ENCODE assay signal across 27 cellular contexts in genomic region chr5:42848545-42848944, GRCh38.
"Had no signal": no experiment of that assay in that cellular context is flagged by ENCODE, and none has a peak within 500 bp of the region (broad histone marks: within the 10 kb centered on the region; RNA-seq: fewer than 3 reads in every experiment).

No MANE protein-coding gene starts in this region.

- H3K27me3 Mint-ChIP-seq: dendritic cell treated with granulocyte-macrophage colony-stimulating factor and Interleukin-4, amounts not matched to agents 40 ng/mL and 50 ng/mL, for 4 days had no signal

- H3K36me3 ChIP-seq: esophagus squamous epithelium, gastrocnemius medialis, heart right ventricle, left lung, lower lobe of right lung had no signal

- H3K27me3 ChIP-seq: esophagus squamous epithelium, gastrocnemius medialis, heart right ventricle, left lung had no signal

- FAIRE-seq: endometrium, islet of Langerhans, keratinocyte had no signal

- H3K9me3 ChIP-seq: esophagus squamous epithelium, gastrocnemius medialis, left lung, lower lobe of right lung, mucosa of descending colon had no signal

- H3K36me3 Mint-ChIP-seq: mesothelial cell of epicardium, naive B cell had no signal

- H3K27ac Mint-ChIP-seq: dendritic cell treated with granulocyte-macrophage colony-stimulating factor and Interleukin-4, amounts not matched to agents 40 ng/mL and 50 ng/mL, for 4 days; effector memory CD8-positive, alpha-beta T cell; endodermal cell; mesothelial cell of epicardium; naive B cell had no signal

- H3K4me3 Mint-ChIP-seq: dendritic cell treated with granulocyte-macrophage colony-stimulating factor and Interleukin-4, amounts not matched to agents 40 ng/mL and 50 ng/mL, for 4 days; effector memory CD8-positive, alpha-beta T cell; endodermal cell; mesothelial cell of epicardium; naive B cell had no signal

- ATAC-seq: effector memory CD8-positive, alpha-beta T cell; esophagus mucosa; gastrocnemius medialis; heart right ventricle; left cardiac atrium; left lung; left ventricle myocardium superior; lower lobe of right lung; mucosa of descending colon had no signal

- H3K27ac ChIP-seq: epithelial cell of prostate, esophagus squamous epithelium, gastrocnemius medialis, heart right ventricle, lower lobe of right lung had no signal

- H3K4me1 Mint-ChIP-seq: naive B cell had no signal

- DNase-seq: cortex of kidney; effector CD8-positive, alpha-beta T cell; effector memory CD8-positive, alpha-beta T cell; endodermal cell; erythroblast; esophagus squamous epithelium; foreskin fibroblast; foreskin melanocyte; gastrocnemius medialis; glutamatergic neuron; head of caudate nucleus; heart right ventricle; hippocampal formation; left cardiac atrium; left lung; left ventricle myocardium superior; lower lobe of right lung; mesenchymal stem cell; mucosa of descending colon; naive B cell had no signal

- H3K9me3 Mint-ChIP-seq: dendritic cell treated with granulocyte-macrophage colony-stimulating factor and Interleukin-4, amounts not matched to agents 40 ng/mL and 50 ng/mL, for 4 days; effector memory CD8-positive, alpha-beta T cell; endodermal cell had no signal

- H3K4me3 ChIP-seq: esophagus squamous epithelium, gastrocnemius medialis, heart right ventricle, left lung, lower lobe of right lung, mucosa of descending colon had no signal

- H3K4me1 ChIP-seq: esophagus squamous epithelium, left lung, lower lobe of right lung had no signal
